In the genomic region with DNA sequence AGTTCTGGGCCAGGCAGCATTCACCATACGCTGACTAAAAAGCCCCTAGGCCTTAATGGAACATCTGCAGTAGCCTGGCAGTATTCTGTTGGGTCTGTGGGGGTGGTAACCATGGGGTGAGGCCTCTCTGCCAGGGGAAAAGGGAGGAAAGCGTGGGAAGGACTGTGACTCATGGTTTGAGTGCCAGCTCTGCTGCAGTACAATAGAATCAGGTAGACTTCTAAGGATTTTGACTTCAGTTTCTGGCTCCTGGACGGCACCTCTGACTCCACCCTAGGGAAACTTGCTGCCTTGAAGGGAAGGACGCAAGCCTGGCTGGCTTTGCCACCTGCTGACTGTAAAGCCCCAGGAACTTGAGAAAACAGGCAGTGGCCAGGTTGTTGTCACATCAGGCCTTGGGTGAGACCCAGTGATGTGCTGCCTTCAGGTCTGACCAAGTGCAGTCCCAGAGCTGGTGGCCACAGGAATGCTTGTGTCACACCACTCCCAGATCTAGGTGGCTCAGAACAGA, we compare ENCODE assay signal across 7 cellular contexts.
A peak's percentile ranks its signal among the peaks of the same experiment; 100 is the strongest.
DNase-seq lines count a peak whose midpoint lies in the region; ATAC-seq, FAIRE-seq and TF ChIP-seq lines count a peak whose summit lies in the region.

No MANE protein-coding gene starts in this region.

- TF ChIP-seq RAD21 in HepG2 (CRISPR knock-in tag; IDR thresholded peaks at IDR 0.05) = no peak

- H3K9me3 ChIP-seq in RWPE2 (ENCODE audit: severe bottlenecking) (no peaks in the 10 kb centered on the region), HepG2 (ENCODE audit: low read length) (no peaks in the 10 kb centered on the region)

- ATAC-seq in RWPE2 (ENCODE audit: low read depth) = peak; percentile 90
- ATAC-seq in esophagus mucosa = peak; percentile 96
- ATAC-seq in HepG2 = no peak

- H3K36me3 ChIP-seq in RWPE2 (ENCODE audit: low read depth) (no peaks in the 10 kb centered on the region), HepG2 (replicated peaks in 1 of 2; ENCODE audit: control insufficient read depth in 1 of 2, insufficient read depth in 2 of 2, low read length in 2 of 2) (no peaks in the 10 kb centered on the region)

- no peaks in the 10 kb centered on the region for H4K20me1 ChIP-seq in HepG2 (ENCODE audit: insufficient read depth, low read length)

- FAIRE-seq in HepG2 (lab: Jason Lieb, UNC) = no peak

- H3K27ac ChIP-seq in RWPE2 (ENCODE audit: poor library complexity, severe bottlenecking) = peak overlapping the region; percentile 46
- H3K27ac ChIP-seq in HepG2 (ENCODE audit: extremely low read length, insufficient read depth, low read length) = no peak overlapping the region

- CTCF ChIA-PET in HepG2 (lab: Yijun Ruan, JAX; ENCODE audit: low intra/inter-chr PET ratio, low total read pairs) = no interaction called here

- H2AFZ ChIP-seq in HepG2 (ENCODE audit: low read length) = no peak overlapping the region

- no peaks in the 10 kb centered on the region for H3K79me2 ChIP-seq in HepG2 (ENCODE audit: insufficient read depth, low read length)

- 7% methylated on average over 4 of the region's 4 CpGs for whole genome bisulfite sequencing in HepG2 (ENCODE audit: low lambda C conversion rate)

- H3K27me3 ChIP-seq in RWPE2 (ENCODE audit: insufficient read depth, poor library complexity, severe bottlenecking) = no peaks in the 10 kb centered on the region
- H3K27me3 ChIP-seq in HepG2 (ENCODE audit: control insufficient read depth in 1 of 2, insufficient read depth in 2 of 2, low read length in 2 of 2) = no peaks in the 10 kb centered on the region

- H3K9ac ChIP-seq in HepG2 (ENCODE audit: insufficient read depth, low read depth, low read length) = no peak overlapping the region

- in situ Hi-C loops in HepG2 (cut with HindIII; ENCODE audit: extremely low pct_ligation_motif_present, low pct_unique_long_range_greater_than_20kb) = no loop called here

- no TSS peak for BruUV-seq in HepG2 (replicated peaks; lab: Mats Ljungman, UMichigan)

- no peak for TF ChIP-seq POLR2A in HepG2 (IDR thresholded peaks at IDR 0.05; ENCODE audit: insufficient read depth in 1 of 2, low read depth in 2 of 2, low read length in 2 of 2)

- H3K4me2 ChIP-seq in HepG2 (ENCODE audit: low read depth, low read length) = no peak overlapping the region

- TF ChIP-seq CTCF in RWPE2 (IDR thresholded peaks at IDR 0.05; ENCODE audit: poor library complexity, severe bottlenecking) (peak; percentile 16), HepG2 (CRISPR knock-in tag; IDR thresholded peaks at IDR 0.05) (no peak)

- H3K4me3 ChIP-seq in RWPE2 (ENCODE audit: severe bottlenecking) (no peak overlapping the region), HepG2 (replicated peaks in 1 of 3; ENCODE audit: insufficient read depth in 1 of 3, low read depth in 2 of 3, low read length in 3 of 3) (no peak overlapping the region)

- peaks cover 30% of the 10 kb centered on the region for H3K4me1 ChIP-seq in RWPE2 (ENCODE audit: insufficient read depth, poor library complexity, severe bottlenecking)
- H3K4me1 ChIP-seq in HepG2 (ENCODE audit: insufficient read depth, low read length) = no peaks in the 10 kb centered on the region

- DNase-seq in HCEC 1CT (peak; percentile 28), RWPE2 (ENCODE audit: low spot score) (peak; percentile 79), cardiac septum (ENCODE audit: low spot score) (no peak), HepG2 (ENCODE audit: low spot score) (no peak), NCI-H2171 treated with DMSO at 0.1 percent for 48 hours (lab: John Stamatoyannopoulos, UW) (no peak)
- peak; percentile 40 for DNase-seq in stimulated activated CD8-positive, alpha-beta memory T cell treated with anti-CD3 and anti-CD28 coated beads, Interleukin-4, amount 100 ng/mL, for 48 hours

- POLR2A ChIA-PET in HepG2 (lab: Yijun Ruan, JAX) = no interaction called here

- TF ChIP-seq EP300 in HepG2 (IDR thresholded peaks at IDR 0.05; ENCODE audit: low read depth in 2 of 2, low read length in 2 of 2) (no peak), HepG2 (CRISPR knock-in tag; IDR thresholded peaks at IDR 0.05; ENCODE audit: borderline replicate concordance) (no peak)

- intact Hi-C loops in cardiac septum (cut with DNase I) = no loop called here
- intact Hi-C loops in HepG2 (cut with micrococcal nuclease; ENCODE audit: unreplicated experiment) = no loop called here

TF ChIP-seq in HepG2, 621 proteins besides CTCF, POLR2A, EP300 and RAD21 (continues in another document):
- TF ChIP-seq FOXP1 (IDR thresholded peaks at IDR 0.05) (no peak), FOXP1 (CRISPR knock-in tag; IDR thresholded peaks at IDR 0.05) (no peak), ZNF550 (CRISPR knock-in tag; IDR thresholded peaks at IDR 0.05; ENCODE audit: borderline replicate concordance) (no peak), TRAFD1 (CRISPR knock-in tag; IDR thresholded peaks at IDR 0.05; ENCODE audit: borderline replicate concordance) (no peak), KLF16 (CRISPR knock-in tag; IDR thresholded peaks at IDR 0.05) (no peak), TAF15 (IDR thresholded peaks at IDR 0.05; ENCODE audit: low read depth, low read length, poor library complexity, severe bottlenecking) (no peak), ZSCAN21 (CRISPR knock-in tag; IDR thresholded peaks at IDR 0.05; ENCODE audit: borderline replicate concordance) (no peak), BORCS8-MEF2B (CRISPR knock-in tag; IDR thresholded peaks at IDR 0.05) (no peak), GFI1 (CRISPR knock-in tag; IDR thresholded peaks at IDR 0.05; ENCODE audit: borderline replicate concordance) (no peak), ZNF17 (CRISPR knock-in tag; IDR thresholded peaks at IDR 0.05) (no peak)
- TF ChIP-seq, protein P1, sequence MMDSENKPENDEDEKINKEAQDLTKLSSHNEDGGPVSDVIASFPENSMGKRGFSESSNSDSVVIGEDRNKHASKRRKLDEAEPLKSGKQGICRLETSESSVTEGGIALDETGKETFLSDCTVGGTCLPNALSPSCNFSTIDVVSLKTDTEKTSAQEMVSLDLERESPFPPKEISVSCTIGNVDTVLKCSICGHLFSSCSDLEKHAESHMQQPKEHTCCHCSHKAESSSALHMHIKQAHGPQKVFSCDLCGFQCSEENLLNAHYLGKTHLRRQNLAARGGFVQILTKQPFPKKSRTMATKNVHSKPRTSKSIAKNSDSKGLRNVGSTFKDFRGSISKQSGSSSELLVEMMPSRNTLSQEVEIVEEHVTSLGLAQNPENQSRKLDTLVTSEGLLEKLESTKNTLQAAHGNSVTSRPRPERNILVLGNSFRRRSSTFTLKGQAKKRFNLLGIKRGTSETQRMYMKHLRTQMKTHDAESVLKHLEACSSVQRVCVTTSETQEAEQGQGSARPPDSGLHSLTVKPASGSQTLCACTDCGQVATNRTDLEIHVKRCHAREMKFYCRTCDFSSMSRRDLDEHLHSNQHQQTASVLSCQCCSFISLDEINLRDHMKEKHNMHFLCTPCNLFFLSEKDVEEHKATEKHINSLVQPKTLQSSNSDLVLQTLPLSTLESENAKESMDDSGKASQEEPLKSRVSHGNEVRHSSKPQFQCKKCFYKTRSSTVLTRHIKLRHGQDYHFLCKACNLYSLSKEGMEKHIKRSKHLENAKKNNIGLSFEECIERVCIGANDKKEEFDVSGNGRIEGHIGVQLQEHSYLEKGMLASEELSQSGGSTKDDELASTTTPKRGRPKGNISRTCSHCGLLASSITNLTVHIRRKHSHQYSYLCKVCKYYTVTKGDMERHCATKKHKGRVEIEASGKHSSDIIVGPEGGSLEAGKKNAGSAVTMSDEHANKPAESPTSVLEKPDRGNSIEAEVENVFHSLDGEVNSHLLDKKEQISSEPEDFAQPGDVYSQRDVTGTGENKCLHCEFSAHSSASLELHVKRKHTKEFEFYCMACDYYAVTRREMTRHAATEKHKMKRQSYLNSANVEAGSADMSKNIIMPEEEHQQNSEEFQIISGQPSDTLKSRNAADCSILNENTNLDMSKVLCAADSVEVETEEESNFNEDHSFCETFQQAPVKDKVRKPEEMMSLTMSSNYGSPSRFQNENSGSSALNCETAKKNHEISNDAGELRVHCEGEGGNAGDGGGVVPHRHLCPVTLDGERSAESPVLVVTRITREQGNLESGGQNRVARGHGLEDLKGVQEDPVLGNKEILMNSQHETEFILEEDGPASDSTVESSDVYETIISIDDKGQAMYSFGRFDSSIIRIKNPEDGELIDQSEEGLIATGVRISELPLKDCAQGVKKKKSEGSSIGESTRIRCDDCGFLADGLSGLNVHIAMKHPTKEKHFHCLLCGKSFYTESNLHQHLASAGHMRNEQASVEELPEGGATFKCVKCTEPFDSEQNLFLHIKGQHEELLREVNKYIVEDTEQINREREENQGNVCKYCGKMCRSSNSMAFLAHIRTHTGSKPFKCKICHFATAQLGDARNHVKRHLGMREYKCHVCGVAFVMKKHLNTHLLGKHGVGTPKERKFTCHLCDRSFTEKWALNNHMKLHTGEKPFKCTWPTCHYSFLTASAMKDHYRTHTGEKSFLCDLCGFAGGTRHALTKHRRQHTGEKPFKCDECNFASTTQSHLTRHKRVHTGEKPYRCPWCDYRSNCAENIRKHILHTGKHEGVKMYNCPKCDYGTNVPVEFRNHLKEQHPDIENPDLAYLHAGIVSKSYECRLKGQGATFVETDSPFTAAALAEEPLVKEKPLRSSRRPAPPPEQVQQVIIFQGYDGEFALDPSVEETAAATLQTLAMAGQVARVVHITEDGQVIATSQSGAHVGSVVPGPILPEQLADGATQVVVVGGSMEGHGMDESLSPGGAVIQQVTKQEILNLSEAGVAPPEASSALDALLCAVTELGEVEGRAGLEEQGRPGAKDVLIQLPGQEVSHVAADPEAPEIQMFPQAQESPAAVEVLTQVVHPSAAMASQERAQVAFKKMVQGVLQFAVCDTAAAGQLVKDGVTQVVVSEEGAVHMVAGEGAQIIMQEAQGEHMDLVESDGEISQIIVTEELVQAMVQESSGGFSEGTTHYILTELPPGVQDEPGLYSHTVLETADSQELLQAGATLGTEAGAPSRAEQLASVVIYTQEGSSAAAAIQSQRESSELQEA (CRISPR knock-in tag; IDR thresholded peaks at IDR 0.05; ENCODE audit: not compliant biosample characterization) = no peak

Comparison
In these comparisons a context has a peak if more than half of its experiments do, and no peak if none do; other contexts are left out.
1. DNase-seq: peak in HCEC 1CT (single experiment), RWPE2 (single experiment) and stimulated activated CD8-positive, alpha-beta memory T cell treated with anti-CD3 and anti-CD28 coated beads, Interleukin-4, amount 100 ng/mL, for 48 hours (single experiment); none in cardiac septum (single experiment), HepG2 (single experiment) and NCI-H2171 treated with DMSO at 0.1 percent for 48 hours (single experiment).